Comparison of ENCODE assay signal across 20 cellular contexts in genomic region chr22:42425989-42426355, GRCh38. TPM values are rescaled to one million over a fixed set of nuclear protein-coding genes. Genes with fewer than 3 reads are reported as not detected.
A peak's percentile ranks its signal among the peaks of the same experiment; 100 is the strongest.
DNase-seq lines count a peak whose midpoint lies in the region; ATAC-seq and TF ChIP-seq lines count a peak whose summit lies in the region.
"Had no signal": no experiment of that assay in that cellular context is flagged by ENCODE, and none has a peak within 500 bp of the region (broad histone marks: within the 10 kb centered on the region; RNA-seq: fewer than 3 reads in every experiment).

No MANE protein-coding gene starts in this region.

- H3K9me3 Mint-ChIP-seq in CD14-positive monocyte, result peaks cover 0 to 2% (median 0%) of the 10 kb centered on the region in 7 donors
- no peaks in the 10 kb centered on the region for H3K9me3 Mint-ChIP-seq in dendritic cell treated with granulocyte-macrophage colony-stimulating factor and Interleukin-4, amounts not matched to agents 40 ng/mL and 50 ng/mL, for 4 days
- H3K9me3 Mint-ChIP-seq: HFFc6 had no signal

- no peak for DNase-seq in CD14-positive monocyte (ENCODE audit: low spot score)
- DNase-seq in NCI-H69 (lab: John Stamatoyannopoulos, UW), result peak; percentile 70
- no peak for DNase-seq in stimulated activated CD4-positive, alpha-beta T cell treated with anti-CD3 and anti-CD28 coated beads, Interleukin-12 subunit alpha, Interleukin-12 subunit beta, amount 100 ng/mL, for 4 hours
- no peak for DNase-seq in NCI-H2171 (lab: John Stamatoyannopoulos, UW)
- DNase-seq: BE2C; Caco-2; CD4-positive, alpha-beta memory T cell; DMS 273 treated with DMSO at 0.1 percent for 48 hours; HFFc6; NCI-H1092; NCI-H146; NCI-H2029; NCI-H226; NCI-H774 had no signal

- no peak for ATAC-seq in GM19463 (IDR thresholded peaks at IDR 0.05; ENCODE audit: unreplicated experiment)
- ATAC-seq: A549, Panc1 had no signal

- H3K27me3 Mint-ChIP-seq in CD14-positive monocyte (ENCODE audit: low read depth in 3 of 3), result no peaks in the 10 kb centered on the region
- no peaks in the 10 kb centered on the region for H3K27me3 Mint-ChIP-seq in dendritic cell treated with granulocyte-macrophage colony-stimulating factor and Interleukin-4, amounts not matched to agents 40 ng/mL and 50 ng/mL, for 4 days

- intact Hi-C loops in CD14-positive monocyte (cut with micrococcal nuclease), result no loop called here
- intact Hi-C loops in dendritic cell treated with granulocyte-macrophage colony-stimulating factor and Interleukin-4, amounts not matched to agents 40 ng/mL and 50 ng/mL, for 4 days (cut with micrococcal nuclease), result no loop called here

- no peak for TF ChIP-seq CTCF in CD14-positive monocyte (IDR thresholded peaks at IDR 0.05)
- TF ChIP-seq CTCF in neutrophil (IDR thresholded peaks at IDR 0.05), result no peak

- peaks cover 62 to 69% of the 10 kb centered on the region in 2 experiments for H3K4me1 ChIP-seq in neutrophil (ENCODE audit: control insufficient read depth in 1 of 2, insufficient read depth in 1 of 2, low read depth in 1 of 2, low read length in 1 of 2)
- H3K4me1 ChIP-seq: A549, BE2C, SJSA1 had no signal

- H3K27ac Mint-ChIP-seq in CD14-positive monocyte, result peak overlapping the region in 5 of 7 donors; percentile 61 to 97 (median 74)
- H3K27ac Mint-ChIP-seq in dendritic cell treated with granulocyte-macrophage colony-stimulating factor and Interleukin-4, amounts not matched to agents 40 ng/mL and 50 ng/mL, for 4 days, result peak overlapping the region; percentile 5
- H3K27ac Mint-ChIP-seq: CD4-positive, alpha-beta memory T cell; HFFc6 had no signal

- H3K9me3 ChIP-seq in neutrophil, result no peaks in the 10 kb centered on the region
- H3K9me3 ChIP-seq: A549, BE2C, Caco-2, SJSA1 had no signal

- H3K4me3 ChIP-seq in neutrophil (ENCODE audit: low read depth in 1 of 2, low read length in 1 of 2), result no peak overlapping the region
- H3K4me3 ChIP-seq: A549, SJSA1 had no signal

- peaks cover 51 to 80% of the 10 kb centered on the region in 2 donors for H3K36me3 Mint-ChIP-seq in CD14-positive monocyte
- H3K36me3 Mint-ChIP-seq in dendritic cell treated with granulocyte-macrophage colony-stimulating factor and Interleukin-4, amounts not matched to agents 40 ng/mL and 50 ng/mL, for 4 days (ENCODE audit: low read depth), result peaks cover 80% of the 10 kb centered on the region
- H3K36me3 Mint-ChIP-seq: CD4-positive, alpha-beta memory T cell had no signal

- peaks cover 71% of the 10 kb centered on the region for H3K4me1 Mint-ChIP-seq in CD14-positive monocyte
- H3K4me1 Mint-ChIP-seq in dendritic cell treated with granulocyte-macrophage colony-stimulating factor and Interleukin-4, amounts not matched to agents 40 ng/mL and 50 ng/mL, for 4 days (ENCODE audit: low read depth), result peaks cover 81% of the 10 kb centered on the region

- peak overlapping the region; percentile 99 for H3K27ac ChIP-seq in neutrophil
- H3K27ac ChIP-seq: A549, SJSA1 had no signal

- no peaks in the 10 kb centered on the region for H3K27me3 ChIP-seq in neutrophil
- H3K27me3 ChIP-seq: BE2C had no signal

- peak overlapping the region in 1 of 2 donors; percentile 63 for H3K4me3 Mint-ChIP-seq in CD14-positive monocyte
- no peak overlapping the region for H3K4me3 Mint-ChIP-seq in dendritic cell treated with granulocyte-macrophage colony-stimulating factor and Interleukin-4, amounts not matched to agents 40 ng/mL and 50 ng/mL, for 4 days
- H3K4me3 Mint-ChIP-seq: CD4-positive, alpha-beta memory T cell; HFFc6 had no signal

- peaks cover 70% of the 10 kb centered on the region for H3K36me3 ChIP-seq in neutrophil
- H3K36me3 ChIP-seq: BE2C, SJSA1 had no signal

RNA-seq across cellular contexts. Expression of gene NFAM1, which starts 6.2 kb away (rescaled TPM):
- polyA plus RNA-seq in CD14-positive monocyte, result 10 to 100 TPM; 36.0 to 69.7 TPM
- polyA plus RNA-seq: A549 had no signal
